ENCODE assay signal across 8 cellular contexts in genomic region chr6:134123666-134124208, GRCh38.
DNase-seq lines count a peak whose midpoint lies in the region; ATAC-seq, FAIRE-seq and TF ChIP-seq lines count a peak whose summit lies in the region.

No MANE protein-coding gene starts in this region.

- TF ChIP-seq POLR2A in GM12891 (IDR thresholded peaks at IDR 0.05; ENCODE audit: low read depth, low read length) = no peak

- no peaks in the 10 kb centered on the region for H3K36me3 Mint-ChIP-seq in nephron progenitor cell (ENCODE audit: low read depth)

- H3K9me3 Mint-ChIP-seq in nephron progenitor cell = peaks cover 9% of the 10 kb centered on the region

- peak; percentile 99 for ATAC-seq in SK-N-SH treated with all-trans-retinoic acid at 6 μM for 48 hours
- ATAC-seq in HG03139 (IDR thresholded peaks at IDR 0.05; ENCODE audit: unreplicated experiment) = no peak
- ATAC-seq in HG02642 (IDR thresholded peaks at IDR 0.05; ENCODE audit: poor library complexity, unreplicated experiment) = no peak

- DNase-seq in Ammon's horn (ENCODE audit: low spot score) (peak; percentile 56), GM12891 (ENCODE audit: insufficient read length, low spot score) (no peak), MV-4-11 (lab: John Stamatoyannopoulos, UW) (peak; percentile 19), epithelial cell of proximal tubule (ENCODE audit: low read depth) (no peak), nephron progenitor cell (no peak)

- H3K4me3 ChIP-seq in epithelial cell of proximal tubule (ENCODE audit: low read depth, low read length) = no peak overlapping the region

- TF ChIP-seq CTCF in epithelial cell of proximal tubule (conservative IDR thresholded peaks at IDR 0.05; ENCODE audit: low read depth, low read length) (peak; percentile 71), nephron progenitor cell (IDR thresholded peaks at IDR 0.05) (peak; percentile 82)

- H3K27me3 Mint-ChIP-seq in nephron progenitor cell (ENCODE audit: low read depth, poor library complexity) = peaks cover under 1% of the 10 kb centered on the region

- FAIRE-seq in GM12891 (lab: Jason Lieb, UNC) = peak; percentile 48

- no peak overlapping the region for H3K27ac Mint-ChIP-seq in nephron progenitor cell

- H3K4me1 Mint-ChIP-seq in nephron progenitor cell = no peaks in the 10 kb centered on the region

- H3K4me3 Mint-ChIP-seq in nephron progenitor cell = no peak overlapping the region

TF ChIP-seq in GM12891, 5 proteins besides CTCF, POLR2A, EP300 and RAD21:
- no peak for TF ChIP-seq SPI1 (IDR thresholded peaks at IDR 0.05; ENCODE audit: low read depth, low read length)
- no peak for TF ChIP-seq POU2F2 (IDR thresholded peaks at IDR 0.05; ENCODE audit: low read depth, low read length)
- TF ChIP-seq TAF1 (IDR thresholded peaks at IDR 0.05; ENCODE audit: low read depth, low read length) = no peak
- no peak for TF ChIP-seq POLR2AphosphoS5 (IDR thresholded peaks at IDR 0.05; ENCODE audit: low read depth, low read length)
- no peak for TF ChIP-seq PAX5 (IDR thresholded peaks at IDR 0.05; ENCODE audit: insufficient read depth, low read length, severe bottlenecking)
TF ChIP-seq in GM12891: peak in this region for 0.

TF ChIP-seq in SK-N-SH treated with all-trans-retinoic acid at 6 μM for 48 hours, 23 proteins besides CTCF, POLR2A, EP300 and RAD21:
- TF ChIP-seq ZNF70 (CRISPR knock-in tag; IDR thresholded peaks at IDR 0.05) = no peak
- no peak for TF ChIP-seq SNAI2 (CRISPR knock-in tag; IDR thresholded peaks at IDR 0.05)
- TF ChIP-seq ZFP3 (CRISPR knock-in tag; IDR thresholded peaks at IDR 0.05) = no peak
- no peak for TF ChIP-seq BACH2 (CRISPR knock-in tag; IDR thresholded peaks at IDR 0.05; ENCODE audit: borderline replicate concordance)
- TF ChIP-seq CSDC2 (CRISPR knock-in tag; IDR thresholded peaks at IDR 0.05) = no peak
- TF ChIP-seq RARB (CRISPR knock-in tag; IDR thresholded peaks at IDR 0.05) = no peak
- TF ChIP-seq PPARA (CRISPR knock-in tag; IDR thresholded peaks at IDR 0.05; ENCODE audit: borderline replicate concordance) = no peak
- no peak for TF ChIP-seq GLIS3 (CRISPR knock-in tag; IDR thresholded peaks at IDR 0.05)
- no peak for TF ChIP-seq OSR1 (CRISPR knock-in tag; IDR thresholded peaks at IDR 0.05)
- TF ChIP-seq ISL1 (CRISPR knock-in tag; IDR thresholded peaks at IDR 0.05) = no peak
- no peak for TF ChIP-seq ARNTL (CRISPR knock-in tag; IDR thresholded peaks at IDR 0.05; ENCODE audit: borderline replicate concordance, low read depth)
- TF ChIP-seq ZFP30 (CRISPR knock-in tag; IDR thresholded peaks at IDR 0.05) = no peak

Comparison
In these comparisons a context has a peak if more than half of its experiments do, and no peak if none do; other contexts are left out.
1. DNase-seq: peak in Ammon's horn (single experiment) and MV-4-11 (single experiment); none in GM12891 (single experiment), epithelial cell of proximal tubule (single experiment) and nephron progenitor cell (single experiment).